ENCODE assay signal across 24 cellular contexts in genomic region chr2:58067001-58067400, GRCh38.
"Had no signal": no experiment of that assay in that cellular context is flagged by ENCODE, and none has a peak within 500 bp of the region (broad histone marks: within the 10 kb centered on the region; RNA-seq: fewer than 3 reads in every experiment).

No MANE protein-coding gene starts in this region.

- H3K36me3 ChIP-seq: upper lobe of left lung had no signal

- H3K4me1 Mint-ChIP-seq: brain had no signal

- H3K9me3 ChIP-seq: sigmoid colon, thoracic aorta, upper lobe of left lung had no signal

- ATAC-seq: activated CD8-positive, alpha-beta memory T cell treated with anti-CD3 and anti-CD28 coated beads, Interleukin-2, amount 10 ng/mL, durations not matched to agents 7 days and 5 days; activated CD8-positive, alpha-beta T cell treated with anti-CD3 and anti-CD28 coated beads for 36 hours; activated naive CD4-positive, alpha-beta T cell treated with anti-CD3 and anti-CD28 coated beads, Interleukin-2, amount 50 U/mL, for 72 hours; heart right ventricle; left lung; stimulated activated naive B cell treated with anti-CD40 and anti-IgM and Interleukin-4, amounts not matched to agents 10 μg/mL and 1 μg/mL and 100 μg/mL, for 72 hours had no signal

- H3K27me3 ChIP-seq: heart right ventricle, left lung, sigmoid colon, upper lobe of left lung had no signal

- H3K4me1 ChIP-seq: left lung, upper lobe of left lung had no signal

- H3K4me3 Mint-ChIP-seq: activated CD8-positive, alpha-beta memory T cell treated with anti-CD3 and anti-CD28 coated beads, Interleukin-2, amount 10 ng/mL, durations not matched to agents 7 days and 5 days; activated CD8-positive, alpha-beta T cell treated with anti-CD3 and anti-CD28 coated beads for 36 hours; activated T-helper 1 cell treated with anti-CD3 and anti-CD28 coated beads, Interleukin-12 subunit alpha, Interleukin-12 subunit beta, Interleukin-2, Interleukin-4 antibody, amounts not matched to agents 30 ng/mL and 10 ng/mL and 1 ng/mL, durations not matched to agents 14 hours and 24 hours and 36 hours; brain; neural crest cell; stimulated activated naive B cell treated with anti-CD40 and anti-IgM and Interleukin-4, amounts not matched to agents 10 μg/mL and 1 μg/mL and 100 μg/mL, for 72 hours had no signal

- DNase-seq: activated CD4-positive, alpha-beta T cell treated with anti-CD3 and anti-CD28 coated beads for 4 hours; activated CD4-positive, CD25-positive, alpha-beta regulatory T cell; activated CD8-positive, alpha-beta memory T cell treated with anti-CD3 and anti-CD28 coated beads, Interleukin-2, amount 10 ng/mL, durations not matched to agents 7 days and 5 days; activated CD8-positive, alpha-beta T cell treated with anti-CD3 and anti-CD28 coated beads for 36 hours; activated gamma-delta T cell treated with Interleukin-2 at 50 U/mL for 16 hours; activated T-cell treated with anti-CD3 and anti-CD28 coated beads for 4 hours; aorta; erythroblast; foreskin fibroblast; heart right ventricle; left lung; naive B cell; sigmoid colon; stimulated activated CD4-positive, alpha-beta T cell treated with anti-CD3 and anti-CD28 coated beads, Interleukin-15, amount 100 ng/mL, for 24 hours; stimulated activated naive B cell treated with anti-CD40 and anti-IgM and Interleukin-4, amounts not matched to agents 10 μg/mL and 1 μg/mL and 100 μg/mL, for 72 hours; T1000; upper lobe of left lung had no signal

- H3K27ac ChIP-seq: heart right ventricle, left lung, sigmoid colon, thoracic aorta, upper lobe of left lung had no signal

- H3K27ac Mint-ChIP-seq: activated CD8-positive, alpha-beta memory T cell treated with anti-CD3 and anti-CD28 coated beads, Interleukin-2, amount 10 ng/mL, durations not matched to agents 7 days and 5 days; activated CD8-positive, alpha-beta T cell treated with anti-CD3 and anti-CD28 coated beads for 36 hours; activated naive CD4-positive, alpha-beta T cell treated with anti-CD3 and anti-CD28 coated beads, Interleukin-2, amount 50 U/mL, for 72 hours; activated T-helper 1 cell treated with anti-CD3 and anti-CD28 coated beads, Interleukin-12 subunit alpha, Interleukin-12 subunit beta, Interleukin-2, Interleukin-4 antibody, amounts not matched to agents 30 ng/mL and 10 ng/mL and 1 ng/mL, durations not matched to agents 14 hours and 24 hours and 36 hours; stimulated activated naive B cell treated with anti-CD40 and anti-IgM and Interleukin-4, amounts not matched to agents 10 μg/mL and 1 μg/mL and 100 μg/mL, for 72 hours had no signal

- H3K27me3 Mint-ChIP-seq: activated CD8-positive, alpha-beta memory T cell treated with anti-CD3 and anti-CD28 coated beads, Interleukin-2, amount 10 ng/mL, durations not matched to agents 7 days and 5 days; activated CD8-positive, alpha-beta T cell treated with anti-CD3 and anti-CD28 coated beads for 36 hours; brain; naive B cell; stimulated activated naive B cell treated with anti-CD40 and anti-IgM and Interleukin-4, amounts not matched to agents 10 μg/mL and 1 μg/mL and 100 μg/mL, for 72 hours had no signal

- H3K9me3 Mint-ChIP-seq: activated naive CD4-positive, alpha-beta T cell treated with anti-CD3 and anti-CD28 coated beads, Interleukin-2, amount 50 U/mL, for 72 hours; activated T-helper 1 cell treated with anti-CD3 and anti-CD28 coated beads, Interleukin-12 subunit alpha, Interleukin-12 subunit beta, Interleukin-2, Interleukin-4 antibody, amounts not matched to agents 30 ng/mL and 10 ng/mL and 1 ng/mL, durations not matched to agents 14 hours and 24 hours and 36 hours had no signal

- H3K4me3 ChIP-seq: heart right ventricle, left lung, lung, sigmoid colon, smooth muscle cell, thoracic aorta, upper lobe of left lung had no signal

- H3K4me2 ChIP-seq: smooth muscle cell had no signal
